20 cellular contexts compared by ENCODE assay signal in genomic region chr1:119294728-119295127, GRCh38.
DNase-seq lines count a peak whose midpoint lies in the region; ATAC-seq, FAIRE-seq and TF ChIP-seq lines count a peak whose summit lies in the region.
"Had no signal": no experiment of that assay in that cellular context is flagged by ENCODE, and none has a peak within 500 bp of the region (broad histone marks: within the 10 kb centered on the region; RNA-seq: fewer than 3 reads in every experiment).

No MANE protein-coding gene starts in this region.

- H3K4ac ChIP-seq in H1 (replicated peaks; ENCODE audit: insufficient read length, low read depth, low read length) = no peak overlapping the region

- H3K79me2 ChIP-seq in H1 (ENCODE audit: control insufficient read depth in 1 of 2, insufficient read depth in 2 of 2, low read length in 2 of 2) = no peaks in the 10 kb centered on the region

- H2BK120ac ChIP-seq in H1 (replicated peaks; ENCODE audit: low read depth, low read length) = no peak overlapping the region

- H2BK15ac ChIP-seq in H1 (ENCODE audit: low read length) = no peak overlapping the region

- H4K8ac ChIP-seq in H1 (ENCODE audit: extremely low read depth, insufficient read depth, low read length) = no peak overlapping the region

- CTCF ChIA-PET in H1 (lab: Charles Lee; ENCODE audit: partially characterized antibody) = interaction anchor here (0.7 to 27.2 kb wide), 10 partner anchors 9 to 286 kb away, joined by 3 to 368 read pairs (median 4); partner anchors contain the start of gene HAO2

- no peaks in the 10 kb centered on the region for H3K79me1 ChIP-seq in H1 (ENCODE audit: low read depth, low read length)

- H3K14ac ChIP-seq in H1 (ENCODE audit: insufficient read length) = no peak overlapping the region

- WGBS in H1 (ENCODE audit: extremely low coverage in 1 of 2, insufficient coverage in 1 of 2, insufficient read length in 1 of 2, insufficient replicate concordance in 2 of 2, low coverage in 1 of 2, low lambda C conversion rate in 2 of 2, missing lambda C conversion rate in 1 of 2), 2 experiments = 19% methylated on average over 2 of the region's 2 CpGs; no CpG with 5 or more reads in 1 of the 2 experiments
- WGBS in testis, 2 donors = 44 to 58% methylated on average over 2 of the region's 2 CpGs

- no peak for TF ChIP-seq POLR2A in H1 (IDR thresholded peaks at IDR 0.05; ENCODE audit: control extremely low read depth in 1 of 2, low read depth in 2 of 2, low read length in 2 of 2)
- TF ChIP-seq POLR2A in testis (IDR thresholded peaks at IDR 0.05) = no peak

- peak overlapping the region; percentile 20; the same call in 1 of the 2 replicates for H2BK5ac ChIP-seq in H1 (ENCODE audit: low read depth, low read length)

- H2BK20ac ChIP-seq in H1 (ENCODE audit: low read length) = no peak overlapping the region; the same call in 1 of the 2 replicates

- no peaks in the 10 kb centered on the region for H3K9me3 Mint-ChIP-seq in T-helper 2 cell treated with Interferon-gamma antibody and Interleukin-4, amounts not matched to agents 5 μg/mL and 100 μg/mL, for 36 hours
- H3K9me3 Mint-ChIP-seq: stimulated activated naive B cell treated with anti-CD40 and anti-IgM and Interleukin-4, amounts not matched to agents 10 μg/mL and 1 μg/mL and 100 μg/mL, for 72 hours had no signal

- TF ChIP-seq CTCF in H1 (IDR thresholded peaks at IDR 0.05; ENCODE audit: control extremely low read depth in 1 of 3, insufficient read depth in 1 of 3, low read depth in 1 of 3, low read length in 3 of 3) = no peak
- TF ChIP-seq CTCF in testis (IDR thresholded peaks at IDR 0.05) = no peak

- H3K4me3 Mint-ChIP-seq in T-helper 2 cell treated with Interferon-gamma antibody and Interleukin-4, amounts not matched to agents 5 μg/mL and 100 μg/mL, for 36 hours = no peak overlapping the region
- H3K4me3 Mint-ChIP-seq: stimulated activated naive B cell treated with anti-CD40 and anti-IgM and Interleukin-4, amounts not matched to agents 10 μg/mL and 1 μg/mL and 100 μg/mL, for 72 hours had no signal

- H3K56ac ChIP-seq in H1 (replicated peaks; ENCODE audit: insufficient read length, low read depth, low read length) = no peak overlapping the region

- no peak for TF ChIP-seq EP300 in H1 (IDR thresholded peaks at IDR 0.05; ENCODE audit: borderline replicate concordance in 1 of 2, low read depth in 2 of 2, low read length in 2 of 2)

- no peaks in the 10 kb centered on the region for H3K23me2 ChIP-seq in H1 (ENCODE audit: low read depth, low read length)

- H3K27ac Mint-ChIP-seq in T-helper 2 cell treated with Interferon-gamma antibody and Interleukin-4, amounts not matched to agents 5 μg/mL and 100 μg/mL, for 36 hours = no peak overlapping the region
- H3K27ac Mint-ChIP-seq: stimulated activated naive B cell treated with anti-CD40 and anti-IgM and Interleukin-4, amounts not matched to agents 10 μg/mL and 1 μg/mL and 100 μg/mL, for 72 hours had no signal

- no peaks in the 10 kb centered on the region for H3K36me3 Mint-ChIP-seq in T-helper 2 cell treated with Interferon-gamma antibody and Interleukin-4, amounts not matched to agents 5 μg/mL and 100 μg/mL, for 36 hours (ENCODE audit: low read depth)
- H3K36me3 Mint-ChIP-seq: stimulated activated naive B cell treated with anti-CD40 and anti-IgM and Interleukin-4, amounts not matched to agents 10 μg/mL and 1 μg/mL and 100 μg/mL, for 72 hours had no signal

- 0 out of 2 replicates have a peak overlapping the region, but pooled peaks have one; percentile 23 for H2AFZ ChIP-seq in H1 (ENCODE audit: low read length)

- H3K27me3 Mint-ChIP-seq in T-helper 2 cell treated with Interferon-gamma antibody and Interleukin-4, amounts not matched to agents 5 μg/mL and 100 μg/mL, for 36 hours (ENCODE audit: low read depth) = peaks cover 7% of the 10 kb centered on the region

- H4K5ac ChIP-seq in H1 (ENCODE audit: insufficient read length, low read depth, low read length) = no peak overlapping the region

- no peaks in the 10 kb centered on the region for H3K36me3 ChIP-seq in H1 (ENCODE audit: control insufficient read depth in 2 of 4, insufficient read depth in 4 of 4, low read length in 3 of 4)
- no peaks in the 10 kb centered on the region for H3K36me3 ChIP-seq in testis (ENCODE audit: low read depth, missing control alignments)
- H3K36me3 ChIP-seq: esophagus muscularis mucosa, spleen had no signal

- H3K27me3 ChIP-seq in H1 (replicated peaks in 1 of 4; ENCODE audit: control insufficient read depth in 3 of 4, extremely low read depth in 1 of 4, insufficient read depth in 3 of 4, low read length in 3 of 4) (no peaks in the 10 kb centered on the region), testis (no peaks in the 10 kb centered on the region)
- H3K27me3 ChIP-seq: esophagus muscularis mucosa, spleen had no signal

- H4K20me1 ChIP-seq in H1 (replicated peaks in 1 of 2; ENCODE audit: control insufficient read depth in 1 of 2, insufficient read depth in 2 of 2, low read length in 2 of 2) = no peaks in the 10 kb centered on the region

- H3K4me2 ChIP-seq in H1 (ENCODE audit: insufficient read depth in 1 of 2, low read depth in 2 of 2, low read length in 2 of 2) = peak overlapping the region in 1 of 2 experiments; percentile 23; a peak in 1 of 4 replicates

- POLR2A ChIA-PET in H1 (lab: Charles Lee; ENCODE audit: partially characterized antibody) = interaction anchor here (0.6 to 1.2 kb wide), 2 partner anchors 8 to 12 kb away, joined by 3 read pairs; no protein-coding TSS in a partner anchor

- peak; percentile 55 for ATAC-seq in stimulated activated naive CD8-positive, alpha-beta T cell treated with anti-CD3 and anti-CD28 coated beads, Interleukin-15, Interleukin-2, amounts not matched to agents 100 U/mL and 50 U/mL, for 24 hours
- ATAC-seq: K562; stimulated activated naive B cell treated with anti-CD40 and anti-IgM and Interleukin-4, amounts not matched to agents 10 μg/mL and 1 μg/mL and 100 μg/mL, for 72 hours had no signal

- no peak for FAIRE-seq in H1 (lab: Jason Lieb, UNC)
- FAIRE-seq: K562 had no signal

- H3K27ac ChIP-seq in H1 (ENCODE audit: low read depth, low read length) = no peak overlapping the region
- H3K27ac ChIP-seq in testis = no peak overlapping the region
- H3K27ac ChIP-seq: 22Rv1, esophagus muscularis mucosa, spleen had no signal

- no peak overlapping the region for H3K23ac ChIP-seq in H1 (ENCODE audit: insufficient read length)

- no peak overlapping the region for H2BK12ac ChIP-seq in H1 (ENCODE audit: low read depth, low read length)

- no peak overlapping the region for H3K18ac ChIP-seq in H1 (ENCODE audit: extremely low read depth, low read length)

- H2AK5ac ChIP-seq in H1 (ENCODE audit: low read depth, low read length) = no peak overlapping the region

- no peak overlapping the region for H3K9ac ChIP-seq in H1 (replicated peaks in 1 of 4; ENCODE audit: extremely low read depth in 1 of 4, low read depth in 3 of 4, low read length in 3 of 4)

- H3K4me1 ChIP-seq in H1 (replicated peaks in 1 of 4; ENCODE audit: control insufficient read depth in 3 of 4, insufficient read depth in 4 of 4, low read length in 3 of 4) = peaks cover 0 to 10% (median 5%) of the 10 kb centered on the region in 4 experiments; a peak in 5 of 7 replicates
- H3K4me1 ChIP-seq in testis = no peaks in the 10 kb centered on the region
- H3K4me1 ChIP-seq: esophagus muscularis mucosa had no signal

- intact Hi-C loops in testis (cut with DNase I; ENCODE audit: low total_unique reads) = loop anchor here (10.0 kb wide), 1 partner anchor 70 kb away; the partner anchor contains the start of gene HAO2

- TF ChIP-seq RAD21 in H1 (IDR thresholded peaks at IDR 0.05 in 1 of 2, conservative IDR thresholded peaks at IDR 0.05 in 1 of 2; ENCODE audit: low read depth in 2 of 2, low read length in 2 of 2) = no peak

- no peak overlapping the region for H3K4me3 ChIP-seq in H1 (ENCODE audit: extremely low read depth in 1 of 4, insufficient read depth in 2 of 4, low read depth in 3 of 4, low read length in 4 of 4)
- no peak overlapping the region for H3K4me3 ChIP-seq in testis
- H3K4me3 ChIP-seq: esophagus muscularis mucosa, K562, spleen had no signal

- DNase-seq in DMS 273 (lab: John Stamatoyannopoulos, UW; ENCODE audit: unreplicated experiment) (peak; percentile 5), DMS 273 treated with DMSO at 0.1 percent for 48 hours (lab: John Stamatoyannopoulos, UW) (no peak), NCI-H82 treated with DMSO at 0.1 percent for 48 hours (lab: John Stamatoyannopoulos, UW; ENCODE audit: unreplicated experiment) (peak; percentile 21), H1 (ENCODE audit: low read depth in 1 of 2, low spot score in 2 of 2) (no peak), testis (no peak)
- DNase-seq in stimulated activated naive CD8-positive, alpha-beta T cell treated with anti-CD3 and anti-CD28 coated beads, Interleukin-15, Interleukin-2, amounts not matched to agents 100 U/mL and 50 U/mL, for 24 hours = no peak
- no peak for DNase-seq in activated T-cell treated with anti-CD3 and anti-CD28 coated beads, Interleukin-2, amount 50 U/mL, for 1 hour
- DNase-seq in T-helper 2 cell treated with Interferon-gamma antibody and Interleukin-4, amounts not matched to agents 5 μg/mL and 100 μg/mL, for 36 hours (ENCODE audit: low spot score) = no peak
- DNase-seq: activated CD8-positive, alpha-beta memory T cell treated with anti-CD3 and anti-CD28 coated beads for 24 hours; C1 segment of cervical spinal cord; DMS79 treated with DMSO at 0.1 percent for 48 hours; NCI-H1092; NCI-H2171 treated with DMSO at 0.1 percent for 48 hours; NK-92 treated with Interleukin-12 subunit alpha and Interleukin-12 subunit beta, amount 100 ng/mL, for 24 hours; spleen; stimulated activated naive B cell treated with anti-CD40 and anti-IgM and Interleukin-4, amounts not matched to agents 10 μg/mL and 1 μg/mL and 100 μg/mL, for 72 hours; trophoblast cell had no signal

- H4K91ac ChIP-seq in H1 (replicated peaks; ENCODE audit: insufficient read length, low read length) = no peak overlapping the region

- H3K4me1 Mint-ChIP-seq in T-helper 2 cell treated with Interferon-gamma antibody and Interleukin-4, amounts not matched to agents 5 μg/mL and 100 μg/mL, for 36 hours (ENCODE audit: low read depth) = peaks cover 4% of the 10 kb centered on the region
- H3K4me1 Mint-ChIP-seq: stimulated activated naive B cell treated with anti-CD40 and anti-IgM and Interleukin-4, amounts not matched to agents 10 μg/mL and 1 μg/mL and 100 μg/mL, for 72 hours had no signal

- H3K9me3 ChIP-seq in H1 (ENCODE audit: insufficient read depth in 2 of 2, low read depth in 1 of 2, low read length in 1 of 2) = no peaks in the 10 kb centered on the region
- no peaks in the 10 kb centered on the region for H3K9me3 ChIP-seq in testis
- H3K9me3 ChIP-seq: esophagus muscularis mucosa, spleen had no signal

TF ChIP-seq in H1, 55 proteins besides CTCF, POLR2A, EP300 and RAD21 (continues in another document):
- TF ChIP-seq CBX5 (IDR thresholded peaks at IDR 0.05; ENCODE audit: low read depth, low read length) (no peak), TBP (IDR thresholded peaks at IDR 0.05; ENCODE audit: low read depth, low read length) (no peak), HDAC6 (IDR thresholded peaks at IDR 0.05; ENCODE audit: low read depth, low read length) (no peak), TAF1 (IDR thresholded peaks at IDR 0.05; ENCODE audit: low read depth, low read length) (no peak), GABPA (IDR thresholded peaks at IDR 0.05; ENCODE audit: borderline replicate concordance, insufficient read depth, low read length) (no peak), EZH2 (IDR thresholded peaks at IDR 0.05; ENCODE audit: low read depth, low read length, severe bottlenecking) (no peak), MAFK (IDR thresholded peaks at IDR 0.05; ENCODE audit: low read depth, low read length) (no peak)

Comparison
In these comparisons a context has a peak if more than half of its experiments do, and no peak if none do; other contexts are left out.
1. DNase-seq: peak in DMS 273 (single experiment) and NCI-H82 treated with DMSO at 0.1 percent for 48 hours (single experiment); none in DMS 273 treated with DMSO at 0.1 percent for 48 hours (single experiment), H1 (0 of 2), stimulated activated naive CD8-positive, alpha-beta T cell treated with anti-CD3 and anti-CD28 coated beads, Interleukin-15, Interleukin-2, amounts not matched to agents 100 U/mL and 50 U/mL, for 24 hours (single experiment), activated T-cell treated with anti-CD3 and anti-CD28 coated beads, Interleukin-2, amount 50 U/mL, for 1 hour (single experiment), testis (single experiment) and T-helper 2 cell treated with Interferon-gamma antibody and Interleukin-4, amounts not matched to agents 5 μg/mL and 100 μg/mL, for 36 hours (single experiment).